ENCODE assay signal across 8 cellular contexts in genomic region chr10:77837248-77837924, GRCh38.
DNase-seq lines count a peak whose midpoint lies in the region; ATAC-seq, FAIRE-seq and TF ChIP-seq lines count a peak whose summit lies in the region.

No MANE protein-coding gene starts in this region.

- no peak overlapping the region for H2AFZ ChIP-seq in SU-DHL-6 (ENCODE audit: low read depth, low read length, severe bottlenecking)

- H4K8ac ChIP-seq in mesendoderm (ENCODE audit: low read depth, low read length), result no peak overlapping the region

- ATAC-seq in GM21786 (IDR thresholded peaks at IDR 0.05; ENCODE audit: unreplicated experiment), result peak; percentile 82

- peak; percentile 69 for TF ChIP-seq RAD21 in Ishikawa (IDR thresholded peaks at IDR 0.05; ENCODE audit: low read depth)

- H3K27me3 ChIP-seq in SU-DHL-6 (ENCODE audit: low read length) (no peaks in the 10 kb centered on the region), adipocyte (replicated peaks; ENCODE audit: control insufficient read depth, insufficient read depth, low read length) (no peaks in the 10 kb centered on the region), mesendoderm (ENCODE audit: insufficient read depth, low read length, poor library complexity) (no peaks in the 10 kb centered on the region)

- no peak overlapping the region for H3K56ac ChIP-seq in mesendoderm (ENCODE audit: low read length)

- H2AK5ac ChIP-seq in mesendoderm (ENCODE audit: low read length), result no peak overlapping the region

- no peak overlapping the region for H3K23ac ChIP-seq in mesendoderm (ENCODE audit: low read length)

- no peak for FAIRE-seq in urothelium cell line (lab: Jason Lieb, UNC)

- peak; percentile 69; the same call in 1 of the 2 replicates for TF ChIP-seq EP300 in Ishikawa (IDR thresholded peaks at IDR 0.05; ENCODE audit: borderline replicate concordance)

- peaks cover 5% of the 10 kb centered on the region for H3K79me1 ChIP-seq in mesendoderm (ENCODE audit: low read length)

- no peak overlapping the region for H2BK15ac ChIP-seq in mesendoderm (replicated peaks; ENCODE audit: low read depth)

- DNase-seq in GDM1 (lab: John Stamatoyannopoulos, UW) (peak; percentile 2), adipocyte (ENCODE audit: low read depth) (peak; percentile 11), mesendoderm (peak; percentile 93), superior temporal gyrus (ENCODE audit: extremely low spot score) (peak; percentile 50), urothelium cell line (ENCODE audit: low spot score) (no peak)

- no peaks in the 10 kb centered on the region for H4K20me1 ChIP-seq in SU-DHL-6 (ENCODE audit: low read depth, low read length)

- H3K9ac ChIP-seq in SU-DHL-6 (ENCODE audit: low read length) (no peak overlapping the region), adipocyte (ENCODE audit: low read length) (no peak overlapping the region), mesendoderm (ENCODE audit: low read length) (no peak overlapping the region)

- H3K36me3 ChIP-seq in SU-DHL-6 (ENCODE audit: low read length) (no peaks in the 10 kb centered on the region), adipocyte (ENCODE audit: control insufficient read depth, insufficient read depth, low read length, severe bottlenecking) (peaks cover 72% of the 10 kb centered on the region), mesendoderm (ENCODE audit: control insufficient read depth, insufficient read depth, low read length) (peaks cover 7% of the 10 kb centered on the region)

- no peaks in the 10 kb centered on the region for H3F3A ChIP-seq in SU-DHL-6 (ENCODE audit: insufficient read depth)

- H3K9me3 ChIP-seq in SU-DHL-6 (ENCODE audit: insufficient read depth, low read length) (no peaks in the 10 kb centered on the region), adipocyte (ENCODE audit: control insufficient read depth, low read length) (no peaks in the 10 kb centered on the region)

- H3K4me3 ChIP-seq in SU-DHL-6 (ENCODE audit: insufficient read depth, low read length, poor library complexity, severe bottlenecking), result no peak overlapping the region
- no peak overlapping the region for H3K4me3 ChIP-seq in adipocyte (ENCODE audit: low read length)
- H3K4me3 ChIP-seq in mesendoderm (ENCODE audit: low read length), result no peak overlapping the region

- H3K4ac ChIP-seq in mesendoderm (ENCODE audit: low read depth, low read length), result no peak overlapping the region

- H3K79me2 ChIP-seq in SU-DHL-6 (ENCODE audit: insufficient read depth, low read length) (no peaks in the 10 kb centered on the region), mesendoderm (ENCODE audit: control insufficient read depth, insufficient read depth, low read length) (no peaks in the 10 kb centered on the region)

- H3K27ac ChIP-seq in SU-DHL-6 (ENCODE audit: low read depth, low read length), result no peak overlapping the region
- peak overlapping the region; percentile 18 for H3K27ac ChIP-seq in mesendoderm (ENCODE audit: low read depth, low read length)

- no peak overlapping the region for H2BK120ac ChIP-seq in mesendoderm (ENCODE audit: low read depth, low read length)

- H3K4me2 ChIP-seq in SU-DHL-6 (ENCODE audit: low read depth, low read length, poor library complexity, severe bottlenecking) (no peak overlapping the region), mesendoderm (ENCODE audit: low read length) (no peak overlapping the region)

- no peaks in the 10 kb centered on the region for H3K9me2 ChIP-seq in SU-DHL-6 (replicated peaks; ENCODE audit: insufficient read depth, low read length)

- H3K18ac ChIP-seq in mesendoderm (ENCODE audit: low read length), result no peak overlapping the region

- peak; percentile 36 for TF ChIP-seq CTCF in SU-DHL-6 (IDR thresholded peaks at IDR 0.05; ENCODE audit: insufficient read depth, low read length, poor library complexity, severe bottlenecking)

- H4K5ac ChIP-seq in mesendoderm (ENCODE audit: low read length), result no peak overlapping the region

- no peak overlapping the region for H2BK5ac ChIP-seq in mesendoderm (ENCODE audit: low read length)

- no CpG with 5 or more reads among the region's 10 CpGs for WGBS in mesendoderm (ENCODE audit: extremely low coverage, insufficient coverage, low lambda C conversion rate)

- H3K4me1 ChIP-seq in adipocyte (ENCODE audit: control insufficient read depth, insufficient read depth, low read length), result peaks cover 4% of the 10 kb centered on the region
- H3K4me1 ChIP-seq in mesendoderm (ENCODE audit: control insufficient read depth, low read depth, low read length), result no peaks in the 10 kb centered on the region

TF ChIP-seq in Ishikawa, 13 proteins besides CTCF, POLR2A, EP300 and RAD21:
- TF ChIP-seq NFIC (IDR thresholded peaks at IDR 0.05) (peak; percentile 49; the same call in 1 of the 2 replicates), CREB1 (IDR thresholded peaks at IDR 0.05; ENCODE audit: low read depth) (no peak), REST (IDR thresholded peaks at IDR 0.05; ENCODE audit: low read depth) (no peak), TCF12 (IDR thresholded peaks at IDR 0.05; ENCODE audit: low read depth) (peak; percentile 52; the same call in 1 of the 2 replicates), TEAD4 (IDR thresholded peaks at IDR 0.05) (no peak), FOXM1 (IDR thresholded peaks at IDR 0.05; ENCODE audit: borderline replicate concordance, low read depth) (no peak), TAF1 (IDR thresholded peaks at IDR 0.05; ENCODE audit: low read depth) (no peak), USF1 (IDR thresholded peaks at IDR 0.05) (no peak), ZBTB7A (IDR thresholded peaks at IDR 0.05; ENCODE audit: low read depth) (0 out of 2 replicates have a peak, but pooled peaks have one; percentile 14), EGR1 (IDR thresholded peaks at IDR 0.05) (no peak), YY1 (IDR thresholded peaks at IDR 0.05; ENCODE audit: low read depth) (no peak; the same call in 1 of the 2 replicates), CEBPB (IDR thresholded peaks at IDR 0.05) (no peak), MAX (IDR thresholded peaks at IDR 0.05) (no peak; the same call in 1 of the 2 replicates)
